ENCODE assay signal across 12 cellular contexts in the genomic region with DNA sequence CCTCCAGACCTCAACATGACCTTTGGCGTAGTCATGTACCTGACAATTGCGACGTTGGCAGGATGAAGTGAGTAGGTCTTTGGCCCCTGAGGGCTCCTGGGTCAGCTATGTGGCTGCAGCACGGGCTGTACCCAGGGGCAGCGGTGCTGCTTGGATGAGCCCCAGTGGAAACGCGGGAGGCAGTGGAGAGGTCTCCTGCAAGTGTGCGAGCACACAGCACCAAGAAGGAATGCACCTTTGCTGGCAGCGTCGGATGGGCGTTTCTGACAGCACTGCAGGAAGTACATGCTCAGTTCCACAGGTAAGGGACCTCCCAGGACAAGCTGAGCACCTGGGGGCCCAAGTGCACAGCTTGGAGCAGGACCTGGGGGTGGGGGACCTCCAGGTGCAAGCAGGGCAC.
"Had no signal": no experiment of that assay in that cellular context is flagged by ENCODE, and none has a peak within 500 bp of the region (broad histone marks: within the 10 kb centered on the region; RNA-seq: fewer than 3 reads in every experiment).

No MANE protein-coding gene starts in this region.

- H3K9ac ChIP-seq: parathyroid adenoma had no signal

- H3K4me3 ChIP-seq: skin epidermis had no signal

- H2AFZ ChIP-seq: parathyroid adenoma had no signal

- H3K4me1 ChIP-seq: parathyroid adenoma had no signal

- DNase-seq: activated CD4-positive, alpha-beta memory T cell treated with anti-CD3 and anti-CD28 coated beads for 36 hours; activated effector memory CD4-positive, alpha-beta T cell treated with anti-CD3 and anti-CD28 coated beads, Interleukin-2, amount 50 U/mL, for 16 hours; activated T-cell treated with anti-CD3 and anti-CD28 coated beads, Interleukin-2, amount 50 U/mL, for 4 hours; amygdala; effector memory CD8-positive, alpha-beta T cell; hippocampal formation; left colon; mesenchymal stem cell; T-helper 1 cell had no signal

- H3K79me2 ChIP-seq: parathyroid adenoma had no signal

- H3K27ac ChIP-seq: parathyroid adenoma, skin epidermis, VCaP had no signal

- ATAC-seq: activated T-cell treated with anti-CD3 and anti-CD28 coated beads, Interleukin-2, amount 50 U/mL, for 4 hours; effector memory CD8-positive, alpha-beta T cell had no signal
